In the genomic region with DNA sequence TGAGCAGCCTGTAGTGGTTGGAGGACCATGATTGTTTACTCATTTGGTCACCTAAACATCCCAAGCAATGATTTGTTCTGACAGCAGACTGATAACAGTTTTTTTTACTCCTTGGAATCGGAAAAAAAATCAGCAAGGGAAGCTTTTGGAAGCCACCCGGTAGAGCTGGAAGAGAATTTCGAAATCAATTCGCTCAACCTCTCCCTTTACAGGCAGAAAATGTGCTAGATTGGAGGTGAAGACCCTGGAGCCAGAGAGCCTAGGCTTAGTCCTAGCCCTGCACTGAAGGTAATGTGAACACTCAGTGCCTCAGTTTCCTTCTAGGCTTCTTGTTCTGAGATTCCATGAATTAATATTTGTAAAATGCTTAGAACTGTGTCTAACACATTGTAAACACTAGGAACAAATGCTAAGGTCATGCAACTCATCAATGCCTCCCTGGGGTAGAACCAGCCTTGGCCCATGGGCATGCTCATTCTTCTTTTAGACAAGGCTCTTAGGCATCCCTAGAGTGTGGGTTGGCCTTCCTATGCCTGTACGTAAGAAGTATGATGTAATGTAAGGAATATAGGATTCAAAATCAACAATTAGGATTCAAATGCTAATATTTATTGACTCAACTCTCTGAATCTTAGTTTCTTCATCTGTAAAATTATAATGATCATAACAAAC, we compare ENCODE assay signal across 16 cellular contexts. TPM values are rescaled to one million over a fixed set of nuclear protein-coding genes. Genes with fewer than 3 reads are reported as not detected.
"Had no signal": no experiment of that assay in that cellular context is flagged by ENCODE, and none has a peak within 500 bp of the region (broad histone marks: within the 10 kb centered on the region; RNA-seq: fewer than 3 reads in every experiment).

No MANE protein-coding gene starts in this region.

- FAIRE-seq: colon, frontal cortex, islet of Langerhans had no signal

- H3K4me3 Mint-ChIP-seq: activated naive CD8-positive, alpha-beta T cell treated with anti-CD3 and anti-CD28 coated beads, Interleukin-2, amount 50 U/mL, for 24 hours; activated T-helper 1 cell treated with anti-CD3 and anti-CD28 coated beads, Interleukin-12 subunit alpha, Interleukin-12 subunit beta, Interleukin-2, Interleukin-4 antibody, amounts not matched to agents 30 ng/mL and 10 ng/mL and 1 ng/mL, durations not matched to agents 14 hours and 24 hours and 36 hours; naive thymus-derived CD4-positive, alpha-beta T cell; stimulated activated effector memory CD8-positive, alpha-beta T cell treated with anti-CD3 and anti-CD28 coated beads, Interleukin-12 subunit alpha, Interleukin-12 subunit beta, amount 100 ng/mL, for 72 hours had no signal

- H3K27me3 ChIP-seq: heart left ventricle, neutrophil, tibial artery, vagina had no signal

- H3K4me1 Mint-ChIP-seq: activated naive CD8-positive, alpha-beta T cell treated with anti-CD3 and anti-CD28 coated beads, Interleukin-2, amount 50 U/mL, for 24 hours; naive thymus-derived CD4-positive, alpha-beta T cell; stimulated activated effector memory CD8-positive, alpha-beta T cell treated with anti-CD3 and anti-CD28 coated beads, Interleukin-12 subunit alpha, Interleukin-12 subunit beta, amount 100 ng/mL, for 72 hours had no signal

- ATAC-seq: activated naive CD8-positive, alpha-beta T cell treated with anti-CD3 and anti-CD28 coated beads, Interleukin-2, amount 50 U/mL, for 24 hours; heart left ventricle; naive thymus-derived CD4-positive, alpha-beta T cell; stimulated activated effector memory CD8-positive, alpha-beta T cell treated with anti-CD3 and anti-CD28 coated beads, Interleukin-12 subunit alpha, Interleukin-12 subunit beta, amount 100 ng/mL, for 72 hours had no signal

- H3K36me3 Mint-ChIP-seq: naive thymus-derived CD4-positive, alpha-beta T cell; stimulated activated effector memory CD8-positive, alpha-beta T cell treated with anti-CD3 and anti-CD28 coated beads, Interleukin-12 subunit alpha, Interleukin-12 subunit beta, amount 100 ng/mL, for 72 hours had no signal

- H3K4me3 ChIP-seq: heart left ventricle, skin epidermis, tibial artery, vagina had no signal

- H3K9me3 ChIP-seq: heart left ventricle, neutrophil, tibial artery, vagina had no signal

- H3K36me3 ChIP-seq: heart left ventricle, neutrophil, tibial artery, vagina, WERI-Rb-1 had no signal

- H3K27ac ChIP-seq: heart left ventricle, neutrophil, skin epidermis, tibial artery, vagina, WERI-Rb-1 had no signal

- H3K27ac Mint-ChIP-seq: activated naive CD8-positive, alpha-beta T cell treated with anti-CD3 and anti-CD28 coated beads, Interleukin-2, amount 50 U/mL, for 24 hours; activated T-helper 1 cell treated with anti-CD3 and anti-CD28 coated beads, Interleukin-12 subunit alpha, Interleukin-12 subunit beta, Interleukin-2, Interleukin-4 antibody, amounts not matched to agents 30 ng/mL and 10 ng/mL and 1 ng/mL, durations not matched to agents 14 hours and 24 hours and 36 hours; naive thymus-derived CD4-positive, alpha-beta T cell; stimulated activated effector memory CD8-positive, alpha-beta T cell treated with anti-CD3 and anti-CD28 coated beads, Interleukin-12 subunit alpha, Interleukin-12 subunit beta, amount 100 ng/mL, for 72 hours had no signal

- DNase-seq: activated CD4-positive, alpha-beta T cell treated with anti-CD3 and anti-CD28 coated beads for 48 hours; activated naive CD4-positive, alpha-beta T cell; activated naive CD8-positive, alpha-beta T cell treated with anti-CD3 and anti-CD28 coated beads, Interleukin-2, amount 50 U/mL, for 24 hours; heart left ventricle; mammary epithelial cell; naive thymus-derived CD4-positive, alpha-beta T cell; tibial artery; WERI-Rb-1 had no signal

- H3K9me3 Mint-ChIP-seq: activated naive CD8-positive, alpha-beta T cell treated with anti-CD3 and anti-CD28 coated beads, Interleukin-2, amount 50 U/mL, for 24 hours; activated T-helper 1 cell treated with anti-CD3 and anti-CD28 coated beads, Interleukin-12 subunit alpha, Interleukin-12 subunit beta, Interleukin-2, Interleukin-4 antibody, amounts not matched to agents 30 ng/mL and 10 ng/mL and 1 ng/mL, durations not matched to agents 14 hours and 24 hours and 36 hours; stimulated activated effector memory CD8-positive, alpha-beta T cell treated with anti-CD3 and anti-CD28 coated beads, Interleukin-12 subunit alpha, Interleukin-12 subunit beta, amount 100 ng/mL, for 72 hours had no signal

RNA-seq across cellular contexts. Expression of gene MET, which starts 52.7 kb away (rescaled TPM):
- polyA plus RNA-seq: naive thymus-derived CD4-positive, alpha-beta T cell had no signal
